Comparison of ENCODE assay signal across 20 cellular contexts in genomic region chr7:43461349-43462024, GRCh38.
DNase-seq lines count a peak whose midpoint lies in the region; ATAC-seq, FAIRE-seq and TF ChIP-seq lines count a peak whose summit lies in the region.
"Had no signal": no experiment of that assay in that cellular context is flagged by ENCODE, and none has a peak within 500 bp of the region (broad histone marks: within the 10 kb centered on the region; RNA-seq: fewer than 3 reads in every experiment).

No MANE protein-coding gene starts in this region.

- H3F3A ChIP-seq in MM.1S (ENCODE audit: insufficient read depth, low read length), result no peaks in the 10 kb centered on the region

- H3K36me3 ChIP-seq in MM.1S (replicated peaks; ENCODE audit: insufficient read depth, low read length) (no peaks in the 10 kb centered on the region), psoas muscle (ENCODE audit: insufficient read depth in 1 of 2, low read depth in 1 of 2) (no peaks in the 10 kb centered on the region)
- H3K36me3 ChIP-seq: SJCRH30 had no signal

- H3K9ac ChIP-seq in MM.1S (ENCODE audit: low read length), result no peak overlapping the region

- no peak overlapping the region for H2AFZ ChIP-seq in MM.1S (ENCODE audit: low read length)

- no peaks in the 10 kb centered on the region for H3K27me3 ChIP-seq in MM.1S (replicated peaks; ENCODE audit: insufficient read depth, low read length)
- no peaks in the 10 kb centered on the region for H3K27me3 ChIP-seq in psoas muscle (ENCODE audit: insufficient read depth in 3 of 3, low read length in 2 of 3)

- peak overlapping the region; percentile 13; the same call in 1 of the 2 replicates for H3K4me2 ChIP-seq in MM.1S (ENCODE audit: low read depth, low read length)

- no peak overlapping the region for H3K4me3 ChIP-seq in MM.1S (ENCODE audit: low read length)
- H3K4me3 ChIP-seq in psoas muscle, result no peak overlapping the region
- H3K4me3 ChIP-seq: SJCRH30 had no signal

- H4K20me1 ChIP-seq in MM.1S (ENCODE audit: insufficient read depth, low read length), result no peaks in the 10 kb centered on the region

- ATAC-seq in left cardiac atrium (peak; percentile 55 to 63), psoas muscle (peak; percentile 92 to 98 (median 96))

- H3K4me1 ChIP-seq in MM.1S (ENCODE audit: low read length) (peaks cover 4% of the 10 kb centered on the region), psoas muscle (peaks cover 23% of the 10 kb centered on the region)
- H3K4me1 ChIP-seq: SJCRH30 had no signal

- no peak for TF ChIP-seq CTCF in MM.1S (IDR thresholded peaks at IDR 0.05; ENCODE audit: low read length)
- TF ChIP-seq CTCF in psoas muscle (IDR thresholded peaks at IDR 0.05), result no peak
- no peak for TF ChIP-seq CTCF in GM10266 (IDR thresholded peaks at IDR 0.05; ENCODE audit: control insufficient read depth, insufficient read depth, low read depth, missing control alignments)

- H3K79me2 ChIP-seq in MM.1S (ENCODE audit: low read length), result no peaks in the 10 kb centered on the region

- H3K27ac ChIP-seq in MM.1S (ENCODE audit: low read length), result no peak overlapping the region
- peak overlapping the region; percentile 74 for H3K27ac ChIP-seq in psoas muscle
- H3K27ac ChIP-seq: SJCRH30 had no signal

- WGBS in psoas muscle, 3 donors, result 33 to 41% (median 39%) methylated on average over 5 of the region's 5 CpGs

- no peaks in the 10 kb centered on the region for H3K9me2 ChIP-seq in MM.1S (replicated peaks; ENCODE audit: insufficient read depth, low read length)

- intact Hi-C loops in left cardiac atrium (cut with DNase I), result no loop called here
- intact Hi-C loops in psoas muscle (cut with DNase I), result no loop called here

- no peak for FAIRE-seq in GM18507 (lab: Jason Lieb, UNC)

- DNase-seq in GM18507 (ENCODE audit: extremely low spot score, insufficient read length, low read depth) (peak; percentile 11), MM.1S (no peak), left cardiac atrium (no peak), psoas muscle (peak in 1 of 2 donors; percentile 73), GM10266 (ENCODE audit: extremely low spot score) (no peak), SK-N-DZ (ENCODE audit: low spot score) (no peak), NCI-H748 (lab: John Stamatoyannopoulos, UW; ENCODE audit: unreplicated experiment) (no peak), DMS79 treated with DMSO at 0.1 percent for 48 hours (lab: John Stamatoyannopoulos, UW) (no peak)
- DNase-seq: ACHN, AML-193, DMS 273 treated with DMSO at 0.1 percent for 48 hours, Kasumi-1, NCI-H1105 treated with DMSO at 0.1 percent for 48 hours, NCI-H1694 treated with DMSO at 0.1 percent for 48 hours, NCI-H2107, NCI-H226, NCI-H526, OCI-M1, RPMI8226, SJCRH30 had no signal

- H3K9me3 ChIP-seq in MM.1S (replicated peaks; ENCODE audit: insufficient read depth, low read length) (no peaks in the 10 kb centered on the region), psoas muscle (no peaks in the 10 kb centered on the region)
- H3K9me3 ChIP-seq: SJCRH30 had no signal
